In the genomic region with DNA sequence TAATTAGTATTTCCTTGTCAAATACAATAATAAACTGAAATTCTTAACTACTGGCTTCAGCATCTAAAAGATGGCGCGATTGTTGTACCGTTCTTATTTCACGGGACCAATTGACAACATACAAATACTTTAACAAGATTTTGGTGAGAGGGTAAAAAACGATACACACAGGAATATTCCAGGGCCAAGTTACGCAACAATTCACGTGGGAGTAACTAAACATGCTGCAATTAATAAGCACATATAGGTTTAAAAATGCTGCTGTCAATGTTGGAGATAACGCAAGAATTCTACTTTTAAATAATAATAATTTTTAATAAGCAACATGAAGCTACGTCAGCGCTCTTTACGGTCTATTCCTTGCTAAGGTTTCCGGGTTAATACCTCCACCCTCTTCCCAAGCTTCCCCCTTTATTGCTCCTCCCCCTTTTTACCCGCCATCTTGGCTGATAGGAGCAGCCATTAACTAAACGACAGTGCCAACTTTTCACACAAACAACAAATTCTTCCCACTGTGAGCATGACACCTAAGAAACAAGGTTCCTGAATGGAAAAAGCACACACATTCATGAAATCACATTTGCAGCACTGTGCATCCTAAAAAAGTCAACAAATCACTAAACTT, we compare ENCODE assay signal across 9 cellular contexts. TPM values are rescaled to one million over a fixed set of nuclear protein-coding genes. Genes with fewer than 3 reads are reported as not detected.
DNase-seq lines count a peak whose midpoint lies in the region; ATAC-seq, FAIRE-seq and TF ChIP-seq lines count a peak whose summit lies in the region.
"Had no signal": no experiment of that assay in that cellular context is flagged by ENCODE, and none has a peak within 500 bp of the region (broad histone marks: within the 10 kb centered on the region; RNA-seq: fewer than 3 reads in every experiment).

No MANE protein-coding gene starts in this region.

- H3K27ac Mint-ChIP-seq in natural killer cell (peak overlapping the region in 1 of 2 donors; percentile 90), Caco-2 (ENCODE audit: unreplicated experiment) (no peak overlapping the region)

- no peak for TF ChIP-seq CTCF in natural killer cell (IDR thresholded peaks at IDR 0.05)
- no peak for TF ChIP-seq CTCF in brain microvascular endothelial cell (IDR thresholded peaks at IDR 0.05; ENCODE audit: low read depth, low read length, missing control alignments)
- TF ChIP-seq CTCF in D721Med (IDR thresholded peaks at IDR 0.05; ENCODE audit: insufficient read depth, missing control alignments) = no peak
- TF ChIP-seq CTCF in Caco-2 (IDR thresholded peaks at IDR 0.05; ENCODE audit: insufficient read depth in 1 of 2, low read depth in 1 of 2, low read length in 1 of 2, severe bottlenecking in 1 of 2, unreplicated experiment in 1 of 2) = no peak

- no TSS peak for BruUV-seq in Caco-2 (replicated peaks; lab: Mats Ljungman, UMichigan)

- H3K27me3 ChIP-seq in brain microvascular endothelial cell (replicated peaks) (no peaks in the 10 kb centered on the region), Caco-2 (replicated peaks; ENCODE audit: control insufficient read depth, insufficient read depth, low read length) (no peaks in the 10 kb centered on the region)

- peak; percentile 81 for DNase-seq in NCI-H69 (lab: John Stamatoyannopoulos, UW)
- peak; percentile 33 for DNase-seq in cerebellum (ENCODE audit: low spot score)
- DNase-seq in natural killer cell = peak; percentile 17
- no peak for DNase-seq in brain microvascular endothelial cell
- DNase-seq in D721Med (ENCODE audit: insufficient read length, low spot score) = no peak
- DNase-seq in Caco-2 = no peak

- no peak overlapping the region for H3K27ac ChIP-seq in brain microvascular endothelial cell

- H3K4me1 Mint-ChIP-seq in natural killer cell (peaks cover 0 to 29% of the 10 kb centered on the region in 2 donors), Caco-2 (ENCODE audit: low read depth, unreplicated experiment) (no peaks in the 10 kb centered on the region)

- H3K4me3 Mint-ChIP-seq in natural killer cell = no peak overlapping the region
- H3K4me3 Mint-ChIP-seq in Caco-2 (ENCODE audit: unreplicated experiment) = no peak overlapping the region

- no peak overlapping the region for H3K4me3 ChIP-seq in brain microvascular endothelial cell (ENCODE audit: low read depth, low read length)
- H3K4me3 ChIP-seq in Caco-2 (ENCODE audit: low read depth, low read length) = no peak overlapping the region

- H3K9me3 Mint-ChIP-seq in natural killer cell (no peaks in the 10 kb centered on the region), Caco-2 (ENCODE audit: unreplicated experiment) (no peaks in the 10 kb centered on the region)

- no peaks in the 10 kb centered on the region for H3K36me3 Mint-ChIP-seq in natural killer cell
- no peaks in the 10 kb centered on the region for H3K36me3 Mint-ChIP-seq in Caco-2 (ENCODE audit: insufficient read depth, unreplicated experiment)

- POLR2A ChIA-PET in Caco-2 (lab: Charles Lee) = no interaction called here

- ATAC-seq in GM21619 (IDR thresholded peaks at IDR 0.05; ENCODE audit: unreplicated experiment) (peak; percentile 33), natural killer cell (peak in 2 of 3 donors; percentile 45 to 61), GM21529 (IDR thresholded peaks at IDR 0.05; ENCODE audit: unreplicated experiment) (no peak)
- ATAC-seq: Panc1 had no signal

- in situ Hi-C loops in brain microvascular endothelial cell (cut with HindIII; ENCODE audit: low pct_ligation_motif_present, low sequenced_read_pairs) = no loop called here

- no peaks in the 10 kb centered on the region for H3K36me3 ChIP-seq in brain microvascular endothelial cell (replicated peaks)
- H3K36me3 ChIP-seq in Caco-2 (ENCODE audit: control insufficient read depth, insufficient read depth, low read length) = no peaks in the 10 kb centered on the region

- no peaks in the 10 kb centered on the region for H3K9me3 ChIP-seq in Caco-2

- H3K27me3 Mint-ChIP-seq in natural killer cell (ENCODE audit: low read depth in 2 of 2) (no peaks in the 10 kb centered on the region), Caco-2 (ENCODE audit: insufficient read depth, unreplicated experiment) (no peaks in the 10 kb centered on the region)

- FAIRE-seq in D721Med (lab: Jason Lieb, UNC) = no peak

- no peaks in the 10 kb centered on the region for H3K4me1 ChIP-seq in Caco-2

- CTCF ChIA-PET in Caco-2 (lab: Charles Lee) = no interaction called here

- intact Hi-C loops in natural killer cell (cut with micrococcal nuclease) = loop anchor here (2.0 kb wide), 2 partner anchors 41 to 573 kb away; a partner anchor contains a TSS
- intact Hi-C loops in Caco-2 (cut with micrococcal nuclease; ENCODE audit: unreplicated experiment) = no loop called here

RNA-seq across cellular contexts. Expression of a gene that starts 1.6 kb away (rescaled TPM):
- total RNA-seq in cerebellum = 0.36 TPM
- 100 to 1,000 TPM in 1 of 3 donors, 10 to 100 TPM in 1, not detected in 1; 91.0 to 114 TPM for total RNA-seq in natural killer cell
- not detected in 2 replicates for total RNA-seq in Caco-2 (2022)

Comparison
In these comparisons a context has a peak if more than half of its experiments do, and no peak if none do; other contexts are left out.
1. DNase-seq: peak in NCI-H69 (single experiment), cerebellum (single experiment) and natural killer cell (single experiment); none in brain microvascular endothelial cell (single experiment), D721Med (single experiment) and Caco-2 (0 of 2).